8 cellular contexts compared by ENCODE assay signal in genomic region chr11:125164091-125164421, GRCh38. TPM values are rescaled to one million over a fixed set of nuclear protein-coding genes. Genes with fewer than 3 reads are reported as not detected.
DNase-seq lines count a peak whose midpoint lies in the region; ATAC-seq, FAIRE-seq and TF ChIP-seq lines count a peak whose summit lies in the region.

No MANE protein-coding gene starts in this region.

- H3K27me3 ChIP-seq in GM23248 (replicated peaks; ENCODE audit: insufficient read depth) (peaks cover 3% of the 10 kb centered on the region; the same call in 1 of the 2 replicates), gastroesophageal sphincter (no peaks in the 10 kb centered on the region), psoas muscle (ENCODE audit: insufficient read depth in 3 of 3, low read length in 2 of 3) (no peaks in the 10 kb centered on the region)

- H3K4me2 ChIP-seq in GM23248 (ENCODE audit: unreplicated experiment), result peak overlapping the region; percentile 33

- no peaks in the 10 kb centered on the region for H3F3A ChIP-seq in GM23248 (ENCODE audit: insufficient read depth)

- H3K4me3 ChIP-seq in GM23248, result peak overlapping the region; percentile 33
- H3K4me3 ChIP-seq in gastroesophageal sphincter, result peak overlapping the region; percentile 49 to 77
- H3K4me3 ChIP-seq in psoas muscle, result peak overlapping the region; percentile 84

- peaks cover 76% of the 10 kb centered on the region for H3K27me3 Mint-ChIP-seq in T-helper 17 cell

- H4K20me1 ChIP-seq in GM23248 (ENCODE audit: insufficient read depth), result no peaks in the 10 kb centered on the region

- in situ Hi-C loops in GM23248 (cut with MboI), result loop anchor here (5.0 kb wide), 1 partner anchor 183 kb away; no protein-coding TSS in a partner anchor

- no peaks in the 10 kb centered on the region for H3K4me1 ChIP-seq in GM23248 (ENCODE audit: insufficient read depth)
- peaks cover 0 to 46% (median 0%) of the 10 kb centered on the region in 3 donors for H3K4me1 ChIP-seq in gastroesophageal sphincter
- H3K4me1 ChIP-seq in psoas muscle, result peaks cover 27% of the 10 kb centered on the region

- H2AFZ ChIP-seq in GM23248, result peak overlapping the region; percentile 51

- DNase-seq in GM23248, result no peak
- DNase-seq in T-helper 17 cell, result no peak
- DNase-seq in psoas muscle, result no peak
- no peak for DNase-seq in GM19239 (ENCODE audit: insufficient read length, low spot score)
- no peak for DNase-seq in T1000 (lab: John Stamatoyannopoulos, UW)
- no peak for DNase-seq in medulla oblongata (ENCODE audit: extremely low spot score)
- no peak for DNase-seq in NOMO-1 (lab: John Stamatoyannopoulos, UW; ENCODE audit: unreplicated experiment in 2 of 2)

- no peaks in the 10 kb centered on the region for H3K79me2 ChIP-seq in GM23248 (ENCODE audit: insufficient read depth)

- peaks cover 21% of the 10 kb centered on the region for H3K4me1 Mint-ChIP-seq in T-helper 17 cell

- peaks cover 13% of the 10 kb centered on the region for H3K36me3 Mint-ChIP-seq in T-helper 17 cell (ENCODE audit: low read depth)

- H3K27ac ChIP-seq in GM23248, result no peak overlapping the region
- peak overlapping the region in 3 of 4 donors; percentile 84 to 91 (median 88) for H3K27ac ChIP-seq in gastroesophageal sphincter
- peak overlapping the region; percentile 89 for H3K27ac ChIP-seq in psoas muscle

- H3K9me2 ChIP-seq in GM23248 (ENCODE audit: insufficient read depth), result no peaks in the 10 kb centered on the region

- TF ChIP-seq POLR2A in gastroesophageal sphincter (IDR thresholded peaks at IDR 0.05), result no peak

- WGBS in GM23248 (ENCODE audit: low coverage in 1 of 2, low lambda C conversion rate in 2 of 2, missing lambda C conversion rate in 2 of 2), 2 experiments, result 14 to 16% methylated on average over 7 to 8 of the region's 8 CpGs
- 3 to 7% methylated on average over 3 of the region's 8 CpGs for WGBS in gastroesophageal sphincter (ENCODE audit: low coverage in 1 of 2), 2 donors
- WGBS in psoas muscle, 3 donors, result 13 to 28% (median 17%) methylated on average over 8 of the region's 8 CpGs

- intact Hi-C loops in psoas muscle (cut with DNase I), result loop anchor here (2.0 kb wide), 4 partner anchors 59 to 241 kb away; no protein-coding TSS in a partner anchor

- TF ChIP-seq CTCF in gastroesophageal sphincter (IDR thresholded peaks at IDR 0.05) (no peak), psoas muscle (IDR thresholded peaks at IDR 0.05) (no peak)

- H3K4me3 Mint-ChIP-seq in T-helper 17 cell, result peak overlapping the region; percentile 81

- peak overlapping the region; percentile 45 for H3K9ac ChIP-seq in GM23248

- TF ChIP-seq EP300 in gastroesophageal sphincter (IDR thresholded peaks at IDR 0.05), result no peak

- no peak for FAIRE-seq in GM19239 (lab: Jason Lieb, UNC)

- ATAC-seq in T-helper 17 cell, result no peak
- ATAC-seq in gastroesophageal sphincter, result no peak
- no peak for ATAC-seq in psoas muscle

- H3K36me3 ChIP-seq in GM23248 (ENCODE audit: low read depth) (no peaks in the 10 kb centered on the region), gastroesophageal sphincter (no peaks in the 10 kb centered on the region), psoas muscle (ENCODE audit: insufficient read depth in 1 of 2, low read depth in 1 of 2) (no peaks in the 10 kb centered on the region)

- H3K27ac Mint-ChIP-seq in T-helper 17 cell, result no peak overlapping the region

- H3K9me3 ChIP-seq in GM23248 (ENCODE audit: low read depth) (no peaks in the 10 kb centered on the region), T-helper 17 cell (ENCODE audit: control insufficient read depth, low read length, poor library complexity, severe bottlenecking) (no peaks in the 10 kb centered on the region), gastroesophageal sphincter (no peaks in the 10 kb centered on the region), psoas muscle (no peaks in the 10 kb centered on the region)

RNA-seq across cellular contexts. Expression of gene PKNOX2, which starts 0.5 kb away (rescaled TPM):
- 0.51 and 0.76 TPM in 2 replicates for total RNA-seq in GM23248 (2014; rRNA removed; shearing (Covaris generic))
- polyA plus RNA-seq in GM23248 (2016; fragmentation: Nextera tagmentation; extraction: Ambion mirVana) (0.08 and 0.21 TPM in 2 replicates), psoas muscle (1 to 10 TPM; 1.8 to 8.8 (median 4.1) TPM)
- total RNA-seq in T-helper 17 cell (not detected), gastroesophageal sphincter (1 to 10 TPM; 1.2 to 5.7 (median 2.2) TPM), psoas muscle (10 to 100 TPM; 14.5 to 30.5 (median 26.4) TPM)

RNA-seq across cellular contexts. Expression of gene TMEM218, which starts 52.6 kb away (rescaled TPM):
- 31.9 and 44.9 TPM in 2 replicates for total RNA-seq in GM23248 (2014; rRNA removed; shearing (Covaris generic))
- polyA plus RNA-seq in GM23248 (2016; fragmentation: Nextera tagmentation; extraction: Ambion mirVana), result 30.1 and 32.8 TPM in 2 replicates
- 1 to 10 TPM; 7.0 to 9.9 TPM for total RNA-seq in T-helper 17 cell
- 10 to 100 TPM; 14.7 to 20.0 (median 17.3) TPM for total RNA-seq in gastroesophageal sphincter
- total RNA-seq in psoas muscle, result 10 to 100 TPM in 1 of 4 donors, 1 to 10 TPM in 3; 4.9 to 12.1 (median 5.9) TPM
- polyA plus RNA-seq in psoas muscle, result 10 to 100 TPM; 13.6 to 30.3 (median 18.4) TPM

Comparison
In these comparisons a context has a peak if more than half of its experiments do, and no peak if none do; other contexts are left out.
1. H3K4me3 ChIP-seq: peak in every context shown above with its lines; median percentile 84 in psoas muscle; 63 in gastroesophageal sphincter; 33 in GM23248.